1 cellular context compared by ENCODE assay signal in genomic region chr3:14592836-14593235, GRCh38.
TF ChIP-seq lines count a peak whose summit lies in the region.

No MANE protein-coding gene starts in this region.

TF ChIP-seq in H1, 55 proteins besides CTCF, POLR2A, EP300 and RAD21:
- no peak for TF ChIP-seq MAFK (IDR thresholded peaks at IDR 0.05; ENCODE audit: low read depth, low read length)
- TF ChIP-seq TAF7 (optimal IDR thresholded peaks at IDR 0.05; ENCODE audit: borderline replicate concordance, low read depth, low read length), result no peak
- no peak for TF ChIP-seq BCL11A (IDR thresholded peaks at IDR 0.05; ENCODE audit: low read depth in 2 of 2, low read length in 2 of 2)
- TF ChIP-seq SIRT6 (IDR thresholded peaks at IDR 0.05; ENCODE audit: low read length), result no peak
- no peak for TF ChIP-seq PHF8 (conservative IDR thresholded peaks at IDR 0.05; ENCODE audit: low read depth, low read length)
- no peak for TF ChIP-seq BRCA1 (IDR thresholded peaks at IDR 0.05; ENCODE audit: low read depth, low read length)
- TF ChIP-seq BACH1 (IDR thresholded peaks at IDR 0.05; ENCODE audit: low read length), result no peak
- no peak for TF ChIP-seq NANOG (IDR thresholded peaks at IDR 0.05; ENCODE audit: insufficient read depth, low read depth, low read length, poor library complexity, severe bottlenecking)
- TF ChIP-seq JUN (IDR thresholded peaks at IDR 0.05; ENCODE audit: low read depth, low read length), result no peak
TF ChIP-seq in H1: peak in this region for 0.
